ENCODE assay signal across 8 cellular contexts in genomic region chr6:20006039-20006438, GRCh38.
"Had no signal": no experiment of that assay in that cellular context is flagged by ENCODE, and none has a peak within 500 bp of the region (broad histone marks: within the 10 kb centered on the region; RNA-seq: fewer than 3 reads in every experiment).

No MANE protein-coding gene starts in this region.

- FAIRE-seq: H54, HTR-8/SVneo had no signal

- H3K4me2 ChIP-seq: KMS-11 had no signal

- DNase-seq: GM23248, GOT3, H9, HCEC 1CT, KBM-7 had no signal

- H2AFZ ChIP-seq: GM23248 had no signal

- H3K9ac ChIP-seq: GM23248, KMS-11 had no signal

- H3K4me3 ChIP-seq: GM23248 had no signal

- H3K27ac ChIP-seq: GM23248, KMS-11 had no signal
